9 cellular contexts compared by ENCODE assay signal in the genomic region with DNA sequence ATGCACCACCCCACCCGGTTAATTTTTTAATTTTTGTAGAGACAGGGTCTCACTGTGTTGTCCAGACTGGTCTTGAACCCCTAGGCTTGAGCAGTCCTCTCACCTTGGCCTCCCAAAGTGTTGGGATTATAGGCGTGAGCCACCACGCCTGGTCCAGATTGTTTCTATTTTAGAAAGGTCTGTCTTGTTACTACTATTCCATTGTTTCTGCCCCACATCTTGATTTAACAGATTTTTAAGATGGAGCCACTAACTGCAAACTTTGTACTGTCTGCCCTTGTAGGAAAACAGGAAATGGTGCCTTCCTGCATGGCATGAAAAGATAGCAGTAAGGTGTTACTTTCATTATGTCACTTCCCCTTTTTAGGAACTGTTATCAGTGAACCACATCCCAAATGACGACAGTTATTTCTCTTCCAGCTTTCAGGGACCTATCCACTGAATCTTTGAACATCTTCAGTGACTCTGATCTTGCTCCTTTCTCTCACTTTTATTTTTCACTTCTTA. TPM values are rescaled to one million over a fixed set of nuclear protein-coding genes. Genes with fewer than 3 reads are reported as not detected.
DNase-seq lines count a peak whose midpoint lies in the region; ATAC-seq lines count a peak whose summit lies in the region.
"Had no signal": no experiment of that assay in that cellular context is flagged by ENCODE, and none has a peak within 500 bp of the region (broad histone marks: within the 10 kb centered on the region; RNA-seq: fewer than 3 reads in every experiment).

No MANE protein-coding gene starts in this region.

- POLR2A ChIA-PET in activated CD4-positive, alpha-beta memory T cell treated with anti-CD3 and anti-CD28 coated beads for 36 hours (lab: Charles Lee): no interaction called here

- no peaks in the 10 kb centered on the region for H3K27me3 Mint-ChIP-seq in CD4-positive, CD25-positive, alpha-beta regulatory T cell
- H3K27me3 Mint-ChIP-seq in activated CD4-positive, alpha-beta memory T cell treated with anti-CD3 and anti-CD28 coated beads for 36 hours: no peaks in the 10 kb centered on the region

- peaks cover 0 to 5% (median 0%) of the 10 kb centered on the region in 7 donors for H3K9me3 Mint-ChIP-seq in CD4-positive, CD25-positive, alpha-beta regulatory T cell
- no peaks in the 10 kb centered on the region for H3K9me3 Mint-ChIP-seq in activated CD4-positive, alpha-beta memory T cell treated with anti-CD3 and anti-CD28 coated beads for 36 hours

- peaks cover 54% of the 10 kb centered on the region for H3K36me3 Mint-ChIP-seq in CD4-positive, CD25-positive, alpha-beta regulatory T cell
- peaks cover 61% of the 10 kb centered on the region for H3K36me3 Mint-ChIP-seq in activated CD4-positive, alpha-beta memory T cell treated with anti-CD3 and anti-CD28 coated beads for 36 hours

- CTCF ChIA-PET in activated CD4-positive, alpha-beta memory T cell treated with anti-CD3 and anti-CD28 coated beads for 36 hours (lab: Charles Lee): interaction anchor here (0.8 kb wide), 1 partner anchor 75 kb away, joined by 4 read pairs; no protein-coding TSS in a partner anchor

- H3K9me3 ChIP-seq in CD4-positive, CD25-positive, alpha-beta regulatory T cell (ENCODE audit: control insufficient read depth in 2 of 2, low read length in 2 of 2): no peaks in the 10 kb centered on the region
- H3K9me3 ChIP-seq: right atrium auricular region had no signal

- peak overlapping the region; percentile 35 for H3K4me3 ChIP-seq in CD4-positive, CD25-positive, alpha-beta regulatory T cell (ENCODE audit: low read depth, low read length)
- H3K4me3 ChIP-seq: right atrium auricular region had no signal

- peaks cover 9 to 25% (median 20%) of the 10 kb centered on the region in 4 donors for H3K4me1 Mint-ChIP-seq in CD4-positive, CD25-positive, alpha-beta regulatory T cell
- H3K4me1 Mint-ChIP-seq in activated CD4-positive, alpha-beta memory T cell treated with anti-CD3 and anti-CD28 coated beads for 36 hours (ENCODE audit: low read depth): peaks cover 17% of the 10 kb centered on the region

- intact Hi-C loops in activated CD4-positive, alpha-beta memory T cell treated with anti-CD3 and anti-CD28 coated beads for 36 hours (cut with micrococcal nuclease): no loop called here

- H3K27ac Mint-ChIP-seq in CD4-positive, CD25-positive, alpha-beta regulatory T cell: peak overlapping the region; percentile 55 to 91 (median 86)
- H3K27ac Mint-ChIP-seq in activated CD4-positive, alpha-beta memory T cell treated with anti-CD3 and anti-CD28 coated beads for 36 hours: peak overlapping the region; percentile 39

- no peaks in the 10 kb centered on the region for H3K27me3 ChIP-seq in CD4-positive, CD25-positive, alpha-beta regulatory T cell (ENCODE audit: control insufficient read depth, insufficient read depth, low read length)
- H3K27me3 ChIP-seq: right atrium auricular region had no signal

- ATAC-seq in CD4-positive, CD25-positive, alpha-beta regulatory T cell (ENCODE audit: low read depth in 2 of 2): peak in 1 of 2 donors; percentile 45
- ATAC-seq in GM19438 (IDR thresholded peaks at IDR 0.05; ENCODE audit: low read depth, unreplicated experiment) (peak; percentile 84), HG03342 (IDR thresholded peaks at IDR 0.05; ENCODE audit: unreplicated experiment) (peak; percentile 94)

- H3K27ac ChIP-seq in CD4-positive, CD25-positive, alpha-beta regulatory T cell (ENCODE audit: insufficient read depth, low read length, poor library complexity, severe bottlenecking): peak overlapping the region; percentile 61
- H3K27ac ChIP-seq in caudate nucleus (ENCODE audit: low read depth, low read length): no peak overlapping the region
- H3K27ac ChIP-seq: right atrium auricular region had no signal

- peak overlapping the region in 3 of 4 donors; percentile 2 to 41 (median 35) for H3K4me3 Mint-ChIP-seq in CD4-positive, CD25-positive, alpha-beta regulatory T cell
- no peak overlapping the region for H3K4me3 Mint-ChIP-seq in activated CD4-positive, alpha-beta memory T cell treated with anti-CD3 and anti-CD28 coated beads for 36 hours

- DNase-seq in CD4-positive, CD25-positive, alpha-beta regulatory T cell: peak in 1 of 3 donors; percentile 49
- DNase-seq in activated CD4-positive, alpha-beta memory T cell treated with anti-CD3 and anti-CD28 coated beads for 36 hours: no peak
- DNase-seq in NCI-H1694 (lab: John Stamatoyannopoulos, UW) (no peak), caudate nucleus (lab: John Stamatoyannopoulos, UW) (no peak), 8988T (no peak), NCI-H526 treated with DMSO at 0.1 percent for 48 hours (lab: John Stamatoyannopoulos, UW) (no peak)

- peaks cover 31% of the 10 kb centered on the region for H3K36me3 ChIP-seq in CD4-positive, CD25-positive, alpha-beta regulatory T cell (ENCODE audit: control insufficient read depth, insufficient read depth, low read length)

- H3K4me1 ChIP-seq in CD4-positive, CD25-positive, alpha-beta regulatory T cell (ENCODE audit: control insufficient read depth, insufficient read depth, low read length, poor library complexity, severe bottlenecking): peaks cover 11% of the 10 kb centered on the region
- H3K4me1 ChIP-seq: right atrium auricular region had no signal

RNA-seq across cellular contexts. Expression of a gene that starts 23.2 kb away (rescaled TPM):
- 162 TPM for total RNA-seq in CD4-positive, CD25-positive, alpha-beta regulatory T cell
- polyA plus RNA-seq in CD4-positive, CD25-positive, alpha-beta regulatory T cell: 10 to 100 TPM; 18.2 to 22.7 (median 19.4) TPM
- total RNA-seq in activated CD4-positive, alpha-beta memory T cell treated with anti-CD3 and anti-CD28 coated beads for 36 hours: 100 to 1,000 TPM; 325 to 342 TPM

RNA-seq across cellular contexts. Expression of a gene that starts 23.4 kb away (rescaled TPM):
- total RNA-seq in CD4-positive, CD25-positive, alpha-beta regulatory T cell: 15.3 TPM
- 10 to 100 TPM; 19.5 to 23.2 (median 21.8) TPM for polyA plus RNA-seq in CD4-positive, CD25-positive, alpha-beta regulatory T cell
- 10 to 100 TPM; 21.6 to 23.7 TPM for total RNA-seq in activated CD4-positive, alpha-beta memory T cell treated with anti-CD3 and anti-CD28 coated beads for 36 hours

RNA-seq across cellular contexts. Expression of a gene that starts 56.6 kb away (rescaled TPM):
- 11.9 TPM for total RNA-seq in CD4-positive, CD25-positive, alpha-beta regulatory T cell
- 1 to 10 TPM; 1.2 to 1.7 (median 1.5) TPM for polyA plus RNA-seq in CD4-positive, CD25-positive, alpha-beta regulatory T cell
- 10 to 100 TPM; 28.0 to 28.4 TPM for total RNA-seq in activated CD4-positive, alpha-beta memory T cell treated with anti-CD3 and anti-CD28 coated beads for 36 hours
